Comparison of ENCODE assay signal across 1 cellular context in the genomic region with DNA sequence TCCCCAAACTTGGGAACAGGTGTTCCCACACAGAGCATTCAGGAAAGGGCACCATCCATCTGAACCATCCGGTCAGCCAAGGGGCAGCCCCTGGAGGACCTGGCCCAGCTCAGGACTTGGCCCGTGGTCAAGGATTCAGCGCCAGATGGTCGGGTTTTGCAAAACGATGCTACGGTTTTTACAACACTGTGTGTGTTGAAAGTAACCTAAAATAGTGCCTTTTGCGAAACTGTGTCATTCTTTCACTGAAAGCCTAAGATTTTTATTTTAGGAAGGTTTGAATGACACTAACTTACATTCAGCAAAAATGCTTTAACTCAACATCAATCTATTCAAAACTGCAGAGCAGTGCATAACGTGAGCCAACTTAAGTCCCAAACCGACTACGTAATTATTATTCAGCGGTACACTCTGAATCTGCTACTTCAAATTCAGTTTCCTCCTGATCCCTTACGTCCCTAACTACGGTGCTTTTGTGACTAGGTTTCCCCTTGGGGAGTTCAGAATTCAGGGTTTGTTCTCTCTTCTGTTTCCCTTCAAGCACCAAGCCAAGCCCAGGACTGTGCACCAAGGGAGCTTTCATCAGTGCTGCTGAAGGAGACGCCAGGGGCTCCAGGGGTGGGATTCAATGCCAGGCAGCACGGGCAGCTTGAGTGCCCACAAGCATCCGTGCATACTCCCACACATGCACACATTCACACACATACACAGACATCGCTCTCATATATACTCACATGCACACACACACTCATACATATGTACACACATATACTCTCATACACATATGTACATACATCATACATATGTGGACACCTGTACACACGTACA.
TF ChIP-seq lines count a peak whose summit lies in the region.

No MANE protein-coding gene starts in this region.

TF ChIP-seq in GM12878, 131 proteins besides CTCF, POLR2A, EP300 and RAD21 (continued from another document and continues in another):
- TF ChIP-seq, protein P1, sequence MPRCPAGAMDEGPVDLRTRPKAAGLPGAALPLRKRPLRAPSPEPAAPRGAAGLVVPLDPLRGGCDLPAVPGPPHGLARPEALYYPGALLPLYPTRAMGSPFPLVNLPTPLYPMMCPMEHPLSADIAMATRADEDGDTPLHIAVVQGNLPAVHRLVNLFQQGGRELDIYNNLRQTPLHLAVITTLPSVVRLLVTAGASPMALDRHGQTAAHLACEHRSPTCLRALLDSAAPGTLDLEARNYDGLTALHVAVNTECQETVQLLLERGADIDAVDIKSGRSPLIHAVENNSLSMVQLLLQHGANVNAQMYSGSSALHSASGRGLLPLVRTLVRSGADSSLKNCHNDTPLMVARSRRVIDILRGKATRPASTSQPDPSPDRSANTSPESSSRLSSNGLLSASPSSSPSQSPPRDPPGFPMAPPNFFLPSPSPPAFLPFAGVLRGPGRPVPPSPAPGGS (IDR thresholded peaks at IDR 0.05; ENCODE audit: borderline replicate concordance, insufficient read depth, low read depth, low read length, poor library complexity, severe bottlenecking), result peak; percentile 18
- TF ChIP-seq HDGF (IDR thresholded peaks at IDR 0.05), result no peak
- peak; percentile 92 for TF ChIP-seq MEF2A (IDR thresholded peaks at IDR 0.05; ENCODE audit: insufficient read depth, low read depth, low read length)
- TF ChIP-seq, protein P2, sequence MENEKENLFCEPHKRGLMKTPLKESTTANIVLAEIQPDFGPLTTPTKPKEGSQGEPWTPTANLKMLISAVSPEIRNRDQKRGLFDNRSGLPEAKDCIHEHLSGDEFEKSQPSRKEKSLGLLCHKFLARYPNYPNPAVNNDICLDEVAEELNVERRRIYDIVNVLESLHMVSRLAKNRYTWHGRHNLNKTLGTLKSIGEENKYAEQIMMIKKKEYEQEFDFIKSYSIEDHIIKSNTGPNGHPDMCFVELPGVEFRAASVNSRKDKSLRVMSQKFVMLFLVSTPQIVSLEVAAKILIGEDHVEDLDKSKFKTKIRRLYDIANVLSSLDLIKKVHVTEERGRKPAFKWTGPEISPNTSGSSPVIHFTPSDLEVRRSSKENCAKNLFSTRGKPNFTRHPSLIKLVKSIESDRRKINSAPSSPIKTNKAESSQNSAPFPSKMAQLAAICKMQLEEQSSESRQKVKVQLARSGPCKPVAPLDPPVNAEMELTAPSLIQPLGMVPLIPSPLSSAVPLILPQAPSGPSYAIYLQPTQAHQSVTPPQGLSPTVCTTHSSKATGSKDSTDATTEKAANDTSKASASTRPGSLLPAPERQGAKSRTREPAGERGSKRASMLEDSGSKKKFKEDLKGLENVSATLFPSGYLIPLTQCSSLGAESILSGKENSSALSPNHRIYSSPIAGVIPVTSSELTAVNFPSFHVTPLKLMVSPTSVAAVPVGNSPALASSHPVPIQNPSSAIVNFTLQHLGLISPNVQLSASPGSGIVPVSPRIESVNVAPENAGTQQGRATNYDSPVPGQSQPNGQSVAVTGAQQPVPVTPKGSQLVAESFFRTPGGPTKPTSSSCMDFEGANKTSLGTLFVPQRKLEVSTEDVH (IDR thresholded peaks at IDR 0.05; ENCODE audit: low read depth, partially characterized antibody), result no peak
- TF ChIP-seq, protein P3, sequence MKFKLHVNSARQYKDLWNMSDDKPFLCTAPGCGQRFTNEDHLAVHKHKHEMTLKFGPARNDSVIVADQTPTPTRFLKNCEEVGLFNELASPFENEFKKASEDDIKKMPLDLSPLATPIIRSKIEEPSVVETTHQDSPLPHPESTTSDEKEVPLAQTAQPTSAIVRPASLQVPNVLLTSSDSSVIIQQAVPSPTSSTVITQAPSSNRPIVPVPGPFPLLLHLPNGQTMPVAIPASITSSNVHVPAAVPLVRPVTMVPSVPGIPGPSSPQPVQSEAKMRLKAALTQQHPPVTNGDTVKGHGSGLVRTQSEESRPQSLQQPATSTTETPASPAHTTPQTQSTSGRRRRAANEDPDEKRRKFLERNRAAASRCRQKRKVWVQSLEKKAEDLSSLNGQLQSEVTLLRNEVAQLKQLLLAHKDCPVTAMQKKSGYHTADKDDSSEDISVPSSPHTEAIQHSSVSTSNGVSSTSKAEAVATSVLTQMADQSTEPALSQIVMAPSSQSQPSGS (IDR thresholded peaks at IDR 0.05; ENCODE audit: low read length), result no peak
- TF ChIP-seq LARP7 (IDR thresholded peaks at IDR 0.05), result no peak
- no peak for TF ChIP-seq TCF7 (IDR thresholded peaks at IDR 0.05; ENCODE audit: borderline replicate concordance)
- no peak for TF ChIP-seq SRF (IDR thresholded peaks at IDR 0.05; ENCODE audit: low read depth in 2 of 2, low read length in 2 of 2)
- no peak for TF ChIP-seq ZNF207 (IDR thresholded peaks at IDR 0.05; ENCODE audit: borderline replicate concordance)
- TF ChIP-seq, protein P4, sequence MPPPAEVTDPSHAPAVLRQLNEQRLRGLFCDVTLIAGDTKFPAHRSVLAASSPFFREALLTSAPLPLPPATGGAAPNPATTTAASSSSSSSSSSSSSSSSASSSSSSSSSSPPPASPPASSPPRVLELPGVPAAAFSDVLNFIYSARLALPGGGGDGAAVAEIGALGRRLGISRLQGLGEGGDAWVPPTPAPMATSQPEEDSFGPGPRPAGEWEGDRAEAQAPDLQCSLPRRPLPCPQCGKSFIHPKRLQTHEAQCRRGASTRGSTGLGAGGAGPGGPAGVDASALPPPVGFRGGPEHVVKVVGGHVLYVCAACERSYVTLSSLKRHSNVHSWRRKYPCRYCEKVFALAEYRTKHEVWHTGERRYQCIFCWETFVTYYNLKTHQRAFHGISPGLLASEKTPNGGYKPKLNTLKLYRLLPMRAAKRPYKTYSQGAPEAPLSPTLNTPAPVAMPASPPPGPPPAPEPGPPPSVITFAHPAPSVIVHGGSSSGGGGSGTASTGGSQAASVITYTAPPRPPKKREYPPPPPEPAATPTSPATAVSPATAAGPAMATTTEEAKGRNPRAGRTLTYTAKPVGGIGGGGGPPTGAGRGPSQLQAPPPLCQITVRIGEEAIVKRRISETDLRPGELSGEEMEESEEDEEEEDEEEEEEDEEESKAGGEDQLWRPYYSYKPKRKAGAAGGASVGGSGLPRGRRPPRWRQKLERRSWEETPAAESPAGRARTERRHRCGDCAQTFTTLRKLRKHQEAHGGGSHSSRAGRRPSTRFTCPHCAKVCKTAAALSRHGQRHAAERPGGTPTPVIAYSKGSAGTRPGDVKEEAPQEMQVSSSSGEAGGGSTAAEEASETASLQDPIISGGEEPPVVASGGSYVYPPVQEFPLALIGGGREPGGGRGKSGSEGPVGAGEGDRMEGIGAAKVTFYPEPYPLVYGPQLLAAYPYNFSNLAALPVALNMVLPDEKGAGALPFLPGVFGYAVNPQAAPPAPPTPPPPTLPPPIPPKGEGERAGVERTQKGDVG (CRISPR knock-in tag; IDR thresholded peaks at IDR 0.05), result no peak
- TF ChIP-seq KLF5 (IDR thresholded peaks at IDR 0.05; ENCODE audit: partially characterized antibody), result no peak
- no peak for TF ChIP-seq HDAC6 (IDR thresholded peaks at IDR 0.05; ENCODE audit: unreplicated experiment)
- TF ChIP-seq, protein P5, sequence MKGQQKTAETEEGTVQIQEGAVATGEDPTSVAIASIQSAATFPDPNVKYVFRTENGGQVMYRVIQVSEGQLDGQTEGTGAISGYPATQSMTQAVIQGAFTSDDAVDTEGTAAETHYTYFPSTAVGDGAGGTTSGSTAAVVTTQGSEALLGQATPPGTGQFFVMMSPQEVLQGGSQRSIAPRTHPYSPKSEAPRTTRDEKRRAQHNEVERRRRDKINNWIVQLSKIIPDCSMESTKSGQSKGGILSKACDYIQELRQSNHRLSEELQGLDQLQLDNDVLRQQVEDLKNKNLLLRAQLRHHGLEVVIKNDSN (IDR thresholded peaks at IDR 0.05; ENCODE audit: borderline replicate concordance, extremely low read length, insufficient read depth, low read depth, low read length), result no peak
- TF ChIP-seq, protein P6, sequence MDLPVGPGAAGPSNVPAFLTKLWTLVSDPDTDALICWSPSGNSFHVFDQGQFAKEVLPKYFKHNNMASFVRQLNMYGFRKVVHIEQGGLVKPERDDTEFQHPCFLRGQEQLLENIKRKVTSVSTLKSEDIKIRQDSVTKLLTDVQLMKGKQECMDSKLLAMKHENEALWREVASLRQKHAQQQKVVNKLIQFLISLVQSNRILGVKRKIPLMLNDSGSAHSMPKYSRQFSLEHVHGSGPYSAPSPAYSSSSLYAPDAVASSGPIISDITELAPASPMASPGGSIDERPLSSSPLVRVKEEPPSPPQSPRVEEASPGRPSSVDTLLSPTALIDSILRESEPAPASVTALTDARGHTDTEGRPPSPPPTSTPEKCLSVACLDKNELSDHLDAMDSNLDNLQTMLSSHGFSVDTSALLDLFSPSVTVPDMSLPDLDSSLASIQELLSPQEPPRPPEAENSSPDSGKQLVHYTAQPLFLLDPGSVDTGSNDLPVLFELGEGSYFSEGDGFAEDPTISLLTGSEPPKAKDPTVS (IDR thresholded peaks at IDR 0.05; ENCODE audit: low read depth, low read length), result no peak
- TF ChIP-seq NBN (IDR thresholded peaks at IDR 0.05), result peak; percentile 7; the same call in 1 of the 2 replicates
- TF ChIP-seq, protein P7, sequence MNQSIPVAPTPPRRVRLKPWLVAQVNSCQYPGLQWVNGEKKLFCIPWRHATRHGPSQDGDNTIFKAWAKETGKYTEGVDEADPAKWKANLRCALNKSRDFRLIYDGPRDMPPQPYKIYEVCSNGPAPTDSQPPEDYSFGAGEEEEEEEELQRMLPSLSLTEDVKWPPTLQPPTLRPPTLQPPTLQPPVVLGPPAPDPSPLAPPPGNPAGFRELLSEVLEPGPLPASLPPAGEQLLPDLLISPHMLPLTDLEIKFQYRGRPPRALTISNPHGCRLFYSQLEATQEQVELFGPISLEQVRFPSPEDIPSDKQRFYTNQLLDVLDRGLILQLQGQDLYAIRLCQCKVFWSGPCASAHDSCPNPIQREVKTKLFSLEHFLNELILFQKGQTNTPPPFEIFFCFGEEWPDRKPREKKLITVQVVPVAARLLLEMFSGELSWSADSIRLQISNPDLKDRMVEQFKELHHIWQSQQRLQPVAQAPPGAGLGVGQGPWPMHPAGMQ (IDR thresholded peaks at IDR 0.05; ENCODE audit: borderline replicate concordance), result no peak
- TF ChIP-seq CHD1 (IDR thresholded peaks at IDR 0.05; ENCODE audit: low read depth, low read length), result no peak
- peak; percentile 58; the same call in 1 of the 2 replicates for TF ChIP-seq CREM (IDR thresholded peaks at IDR 0.05; ENCODE audit: low read depth)
- TF ChIP-seq, protein P8, sequence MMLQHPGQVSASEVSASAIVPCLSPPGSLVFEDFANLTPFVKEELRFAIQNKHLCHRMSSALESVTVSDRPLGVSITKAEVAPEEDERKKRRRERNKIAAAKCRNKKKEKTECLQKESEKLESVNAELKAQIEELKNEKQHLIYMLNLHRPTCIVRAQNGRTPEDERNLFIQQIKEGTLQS (IDR thresholded peaks at IDR 0.05; ENCODE audit: borderline replicate concordance, extremely low read depth, low read depth, low read length), result no peak
- no peak for TF ChIP-seq STAT1 (conservative IDR thresholded peaks at IDR 0.05)
- TF ChIP-seq YY1 (IDR thresholded peaks at IDR 0.05; ENCODE audit: low read depth, low read length), result 0 out of 2 replicates have a peak, but pooled peaks have one; percentile 4
- no peak for TF ChIP-seq BMI1 (IDR thresholded peaks at IDR 0.05; ENCODE audit: borderline replicate concordance)
- no peak for TF ChIP-seq CHD4 (IDR thresholded peaks at IDR 0.05)
- TF ChIP-seq IRF4 (IDR thresholded peaks at IDR 0.05; ENCODE audit: low read depth, low read length), result no peak
- TF ChIP-seq CBFB (IDR thresholded peaks at IDR 0.05; ENCODE audit: low read depth), result no peak
- TF ChIP-seq, protein P9, sequence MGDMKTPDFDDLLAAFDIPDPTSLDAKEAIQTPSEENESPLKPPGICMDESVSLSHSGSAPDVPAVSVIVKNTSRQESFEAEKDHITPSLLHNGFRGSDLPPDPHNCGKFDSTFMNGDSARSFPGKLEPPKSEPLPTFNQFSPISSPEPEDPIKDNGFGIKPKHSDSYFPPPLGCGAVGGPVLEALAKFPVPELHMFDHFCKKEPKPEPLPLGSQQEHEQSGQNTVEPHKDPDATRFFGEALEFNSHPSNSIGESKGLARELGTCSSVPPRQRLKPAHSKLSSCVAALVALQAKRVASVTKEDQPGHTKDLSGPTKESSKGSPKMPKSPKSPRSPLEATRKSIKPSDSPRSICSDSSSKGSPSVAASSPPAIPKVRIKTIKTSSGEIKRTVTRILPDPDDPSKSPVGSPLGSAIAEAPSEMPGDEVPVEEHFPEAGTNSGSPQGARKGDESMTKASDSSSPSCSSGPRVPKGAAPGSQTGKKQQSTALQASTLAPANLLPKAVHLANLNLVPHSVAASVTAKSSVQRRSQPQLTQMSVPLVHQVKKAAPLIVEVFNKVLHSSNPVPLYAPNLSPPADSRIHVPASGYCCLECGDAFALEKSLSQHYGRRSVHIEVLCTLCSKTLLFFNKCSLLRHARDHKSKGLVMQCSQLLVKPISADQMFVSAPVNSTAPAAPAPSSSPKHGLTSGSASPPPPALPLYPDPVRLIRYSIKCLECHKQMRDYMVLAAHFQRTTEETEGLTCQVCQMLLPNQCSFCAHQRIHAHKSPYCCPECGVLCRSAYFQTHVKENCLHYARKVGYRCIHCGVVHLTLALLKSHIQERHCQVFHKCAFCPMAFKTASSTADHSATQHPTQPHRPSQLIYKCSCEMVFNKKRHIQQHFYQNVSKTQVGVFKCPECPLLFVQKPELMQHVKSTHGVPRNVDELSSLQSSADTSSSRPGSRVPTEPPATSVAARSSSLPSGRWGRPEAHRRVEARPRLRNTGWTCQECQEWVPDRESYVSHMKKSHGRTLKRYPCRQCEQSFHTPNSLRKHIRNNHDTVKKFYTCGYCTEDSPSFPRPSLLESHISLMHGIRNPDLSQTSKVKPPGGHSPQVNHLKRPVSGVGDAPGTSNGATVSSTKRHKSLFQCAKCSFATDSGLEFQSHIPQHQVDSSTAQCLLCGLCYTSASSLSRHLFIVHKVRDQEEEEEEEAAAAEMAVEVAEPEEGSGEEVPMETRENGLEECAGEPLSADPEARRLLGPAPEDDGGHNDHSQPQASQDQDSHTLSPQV (IDR thresholded peaks at IDR 0.05), result 0 out of 2 replicates have a peak, but pooled peaks have one; percentile 29
- no peak for TF ChIP-seq MTA3 (IDR thresholded peaks at IDR 0.05; ENCODE audit: borderline replicate concordance, low read length)
- no peak for TF ChIP-seq NFXL1 (IDR thresholded peaks at IDR 0.05; ENCODE audit: borderline replicate concordance)
- no peak for TF ChIP-seq HCFC1 (IDR thresholded peaks at IDR 0.05; ENCODE audit: low read length)
- peak; percentile 62; the same call in 1 of the 2 replicates for TF ChIP-seq ZBED1 (IDR thresholded peaks at IDR 0.05; ENCODE audit: borderline replicate concordance)
- no peak for TF ChIP-seq ZZZ3 (IDR thresholded peaks at IDR 0.05; ENCODE audit: control insufficient read depth, insufficient read length, low read depth)
- TF ChIP-seq, protein P10, sequence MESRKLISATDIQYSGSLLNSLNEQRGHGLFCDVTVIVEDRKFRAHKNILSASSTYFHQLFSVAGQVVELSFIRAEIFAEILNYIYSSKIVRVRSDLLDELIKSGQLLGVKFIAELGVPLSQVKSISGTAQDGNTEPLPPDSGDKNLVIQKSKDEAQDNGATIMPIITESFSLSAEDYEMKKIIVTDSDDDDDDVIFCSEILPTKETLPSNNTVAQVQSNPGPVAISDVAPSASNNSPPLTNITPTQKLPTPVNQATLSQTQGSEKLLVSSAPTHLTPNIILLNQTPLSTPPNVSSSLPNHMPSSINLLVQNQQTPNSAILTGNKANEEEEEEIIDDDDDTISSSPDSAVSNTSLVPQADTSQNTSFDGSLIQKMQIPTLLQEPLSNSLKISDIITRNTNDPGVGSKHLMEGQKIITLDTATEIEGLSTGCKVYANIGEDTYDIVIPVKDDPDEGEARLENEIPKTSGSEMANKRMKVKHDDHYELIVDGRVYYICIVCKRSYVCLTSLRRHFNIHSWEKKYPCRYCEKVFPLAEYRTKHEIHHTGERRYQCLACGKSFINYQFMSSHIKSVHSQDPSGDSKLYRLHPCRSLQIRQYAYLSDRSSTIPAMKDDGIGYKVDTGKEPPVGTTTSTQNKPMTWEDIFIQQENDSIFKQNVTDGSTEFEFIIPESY (IDR thresholded peaks at IDR 0.05), result no peak
- TF ChIP-seq POU2F2 (IDR thresholded peaks at IDR 0.05; ENCODE audit: borderline replicate concordance, low read depth, low read length), result peak; percentile 58
- TF ChIP-seq ESRRA (IDR thresholded peaks at IDR 0.05; ENCODE audit: low read length), result no peak
- TF ChIP-seq SMAD1 (IDR thresholded peaks at IDR 0.05; ENCODE audit: low read depth, partially characterized antibody), result no peak
- no peak for TF ChIP-seq KAT2A (conservative IDR thresholded peaks at IDR 0.05; ENCODE audit: control insufficient read depth, low read depth, low read length)
